Comparison of ENCODE assay signal across 9 cellular contexts in the genomic region with DNA sequence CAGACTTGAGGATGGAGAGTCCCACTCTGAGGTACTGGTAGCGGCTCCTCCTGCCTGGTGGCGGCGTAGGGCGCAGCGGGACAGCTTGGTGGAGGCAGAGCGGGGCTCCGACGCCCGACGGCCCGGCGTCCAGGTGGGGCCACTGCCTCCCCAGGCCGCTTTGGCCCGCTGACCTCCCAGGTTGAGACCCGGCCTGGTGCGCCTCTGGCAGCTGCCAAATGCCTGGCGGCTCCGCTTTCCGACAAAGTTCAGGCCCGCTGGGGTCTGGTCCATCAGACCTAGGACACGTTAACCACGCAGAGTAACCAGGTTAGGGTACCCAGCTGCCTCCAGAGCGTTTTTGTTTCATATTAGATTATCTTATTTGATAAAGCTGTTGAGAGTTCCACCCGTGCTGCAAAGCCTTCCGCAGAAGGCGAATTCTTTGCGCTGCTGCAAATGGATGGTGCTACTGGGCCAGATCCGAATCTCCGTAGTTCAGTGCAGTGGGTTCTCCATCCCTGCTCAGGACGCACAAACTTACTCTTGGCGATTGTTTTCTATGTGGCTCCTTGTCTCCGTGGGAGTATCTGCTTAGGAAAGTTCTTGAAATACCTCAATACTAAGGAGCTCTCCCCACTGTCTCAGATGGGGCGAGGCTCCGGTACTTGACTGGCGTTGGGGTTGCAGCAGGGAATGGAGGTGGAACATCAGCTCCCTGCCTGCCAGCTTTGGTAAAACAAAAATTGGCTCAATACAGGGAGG. TPM values are rescaled to one million over a fixed set of nuclear protein-coding genes. Genes with fewer than 3 reads are reported as not detected.
DNase-seq lines count a peak whose midpoint lies in the region; ATAC-seq lines count a peak whose summit lies in the region.
"Had no signal": no experiment of that assay in that cellular context is flagged by ENCODE, and none has a peak within 500 bp of the region (broad histone marks: within the 10 kb centered on the region; RNA-seq: fewer than 3 reads in every experiment).

No MANE protein-coding gene starts in this region.

- H3K27ac ChIP-seq in angular gyrus (ENCODE audit: low read depth, low read length) = peak overlapping the region; percentile 43
- H3K27ac ChIP-seq: epithelial cell of prostate had no signal

- ATAC-seq in sciatic nerve (peak; percentile 48), HG02870 (IDR thresholded peaks at IDR 0.05; ENCODE audit: unreplicated experiment) (no peak), HG03175 (IDR thresholded peaks at IDR 0.05; ENCODE audit: unreplicated experiment) (no peak)

- DNase-seq in AG20443 (ENCODE audit: low spot score) (peak; percentile 13), HK-2 (ENCODE audit: unreplicated experiment) (peak; percentile 41), hepatic stellate cell (ENCODE audit: low spot score) (peak; percentile 16), sciatic nerve (ENCODE audit: low spot score) (peak; percentile 60), NCI-H2029 (lab: John Stamatoyannopoulos, UW) (no peak)

- intact Hi-C loops in sciatic nerve (cut with DNase I) = no loop called here

RNA-seq across cellular contexts. Expression of gene B3GALT1, which starts 1.4 kb away (rescaled TPM):
- 0.80 TPM for total RNA-seq in sciatic nerve
